ENCODE assay signal across 9 cellular contexts in genomic region chr9:107046692-107047091, GRCh38.
A peak's percentile ranks its signal among the peaks of the same experiment; 100 is the strongest.
DNase-seq lines count a peak whose midpoint lies in the region; ATAC-seq lines count a peak whose summit lies in the region.
"Had no signal": no experiment of that assay in that cellular context is flagged by ENCODE, and none has a peak within 500 bp of the region (broad histone marks: within the 10 kb centered on the region; RNA-seq: fewer than 3 reads in every experiment).

No MANE protein-coding gene starts in this region.

- peak; percentile 11 for DNase-seq in stimulated activated naive B cell treated with anti-CD40 and anti-IgM and Interleukin-4, amounts not matched to agents 10 μg/mL and 1 μg/mL and 100 μg/mL, for 72 hours
- no peak for DNase-seq in activated CD8-positive, alpha-beta memory T cell treated with anti-CD3 and anti-CD28 coated beads, Interleukin-2, amount 50 U/mL, for 48 hours
- no peak for DNase-seq in stimulated activated CD4-positive, alpha-beta T cell treated with anti-CD3 and anti-CD28 coated beads, Interleukin-1b, Interleukin-23, amount 100 ng/mL, for 48 hours
- no peak for DNase-seq in AG08396 (ENCODE audit: low spot score)
- DNase-seq: NCI-H187 treated with DMSO at 0.1 percent for 48 hours, sigmoid colon had no signal

- no peaks in the 10 kb centered on the region for H3K9me3 Mint-ChIP-seq in stimulated activated naive B cell treated with anti-CD40 and anti-IgM and Interleukin-4, amounts not matched to agents 10 μg/mL and 1 μg/mL and 100 μg/mL, for 72 hours

- ATAC-seq in GM19035 (IDR thresholded peaks at IDR 0.05; ENCODE audit: unreplicated experiment) (peak; percentile 99), HG02571 (IDR thresholded peaks at IDR 0.05; ENCODE audit: unreplicated experiment) (peak; percentile 92), HG03175 (IDR thresholded peaks at IDR 0.05; ENCODE audit: unreplicated experiment) (peak; percentile 89)
- ATAC-seq in stimulated activated naive B cell treated with anti-CD40 and anti-IgM and Interleukin-4, amounts not matched to agents 10 μg/mL and 1 μg/mL and 100 μg/mL, for 72 hours (replicated peaks) = peak; percentile 99

- peaks cover 11 to 35% of the 10 kb centered on the region in 2 donors for H3K4me1 Mint-ChIP-seq in stimulated activated naive B cell treated with anti-CD40 and anti-IgM and Interleukin-4, amounts not matched to agents 10 μg/mL and 1 μg/mL and 100 μg/mL, for 72 hours

- peaks cover 0 to 3% of the 10 kb centered on the region in 2 donors for H3K36me3 Mint-ChIP-seq in stimulated activated naive B cell treated with anti-CD40 and anti-IgM and Interleukin-4, amounts not matched to agents 10 μg/mL and 1 μg/mL and 100 μg/mL, for 72 hours

- no peak overlapping the region for H3K4me3 Mint-ChIP-seq in stimulated activated naive B cell treated with anti-CD40 and anti-IgM and Interleukin-4, amounts not matched to agents 10 μg/mL and 1 μg/mL and 100 μg/mL, for 72 hours

- peaks cover 25 to 43% of the 10 kb centered on the region in 2 donors for H3K27me3 Mint-ChIP-seq in stimulated activated naive B cell treated with anti-CD40 and anti-IgM and Interleukin-4, amounts not matched to agents 10 μg/mL and 1 μg/mL and 100 μg/mL, for 72 hours

- no peak overlapping the region for H3K27ac Mint-ChIP-seq in stimulated activated naive B cell treated with anti-CD40 and anti-IgM and Interleukin-4, amounts not matched to agents 10 μg/mL and 1 μg/mL and 100 μg/mL, for 72 hours
